8 cellular contexts compared by ENCODE assay signal in genomic region chr2:188524519-188525113, GRCh38.
DNase-seq lines count a peak whose midpoint lies in the region; ATAC-seq and TF ChIP-seq lines count a peak whose summit lies in the region.

No MANE protein-coding gene starts in this region.

- no TSS peak for BruUV-seq in Caco-2 (replicated peaks; lab: Mats Ljungman, UMichigan)

- WGBS in body of pancreas, 2 donors, result 6 to 7% methylated on average over 2 of the region's 2 CpGs

- H3K9me3 ChIP-seq in Caco-2 (no peaks in the 10 kb centered on the region; the same call in 1 of the 2 replicates), body of pancreas (no peaks in the 10 kb centered on the region), thoracic aorta (no peaks in the 10 kb centered on the region)

- CTCF ChIA-PET in Caco-2 (lab: Charles Lee), result interaction anchor here (1.5 kb wide), 1 partner anchor 454 kb away, joined by 10 read pairs; no protein-coding TSS in a partner anchor

- peak in 1 of 2 experiments; percentile 63 for DNase-seq in Caco-2
- DNase-seq in NCI-H69 (lab: John Stamatoyannopoulos, UW), result peak; percentile 58
- DNase-seq in body of pancreas, result peak; percentile 16 to 48 (median 28)
- DNase-seq in kidney tubule cell (ENCODE audit: low spot score), result peak; percentile 60
- DNase-seq in thoracic aorta (ENCODE audit: low spot score), result no peak

- no peak for TF ChIP-seq POLR2A in body of pancreas (IDR thresholded peaks at IDR 0.05)

- H3K27ac ChIP-seq in body of pancreas (no peak overlapping the region), thoracic aorta (no peak overlapping the region)

- H3K9me3 Mint-ChIP-seq in Caco-2 (ENCODE audit: unreplicated experiment), result peaks cover 12% of the 10 kb centered on the region

- H3K4me1 Mint-ChIP-seq in Caco-2 (ENCODE audit: low read depth, unreplicated experiment), result peaks cover 11% of the 10 kb centered on the region

- H3K27me3 ChIP-seq in Caco-2 (replicated peaks; ENCODE audit: control insufficient read depth, insufficient read depth, low read length), result no peaks in the 10 kb centered on the region
- H3K27me3 ChIP-seq in body of pancreas, result no peaks in the 10 kb centered on the region
- H3K27me3 ChIP-seq in thoracic aorta (replicated peaks; ENCODE audit: insufficient read depth), result no peaks in the 10 kb centered on the region

- ATAC-seq in GM18861 (IDR thresholded peaks at IDR 0.05; ENCODE audit: unreplicated experiment), result peak; percentile 61
- peak; percentile 86 for ATAC-seq in HG03175 (IDR thresholded peaks at IDR 0.05; ENCODE audit: unreplicated experiment)
- ATAC-seq in body of pancreas, result peak; percentile 83
- ATAC-seq in thoracic aorta (ENCODE audit: insufficient number of reproducible peaks, low FRiP score, low read depth), result no peak
- ATAC-seq in GM19328 (IDR thresholded peaks at IDR 0.05; ENCODE audit: unreplicated experiment), result no peak

- H3K4me1 ChIP-seq in Caco-2 (no peaks in the 10 kb centered on the region), body of pancreas (peaks cover 11% of the 10 kb centered on the region), thoracic aorta (ENCODE audit: control insufficient read depth in 1 of 2, low read depth in 2 of 2) (peaks cover 11 to 28% of the 10 kb centered on the region in 2 donors)

- H3K36me3 Mint-ChIP-seq in Caco-2 (ENCODE audit: insufficient read depth, unreplicated experiment), result no peaks in the 10 kb centered on the region

- peak; percentile 76 to 79 for TF ChIP-seq CTCF in Caco-2 (IDR thresholded peaks at IDR 0.05; ENCODE audit: insufficient read depth in 1 of 2, low read depth in 1 of 2, low read length in 1 of 2, severe bottlenecking in 1 of 2, unreplicated experiment in 1 of 2)
- peak; percentile 30 to 92 (median 66) for TF ChIP-seq CTCF in body of pancreas (IDR thresholded peaks at IDR 0.05)
- TF ChIP-seq CTCF in thoracic aorta (IDR thresholded peaks at IDR 0.05), result peak; percentile 79

- H3K4me3 Mint-ChIP-seq in Caco-2 (ENCODE audit: unreplicated experiment), result no peak overlapping the region

- no peak overlapping the region for H3K27ac Mint-ChIP-seq in Caco-2 (ENCODE audit: unreplicated experiment)

- POLR2A ChIA-PET in Caco-2 (lab: Charles Lee), result no interaction called here

- intact Hi-C loops in Caco-2 (cut with micrococcal nuclease; ENCODE audit: unreplicated experiment), result loop anchor here (1.0 to 10.0 kb wide), 9 partner anchors 108 to 1263 kb away; no protein-coding TSS in a partner anchor
- intact Hi-C loops in body of pancreas (cut with DNase I), result no loop called here

- H3K36me3 ChIP-seq in Caco-2 (ENCODE audit: control insufficient read depth, insufficient read depth, low read length), result no peaks in the 10 kb centered on the region
- H3K36me3 ChIP-seq in body of pancreas (replicated peaks in 1 of 2; ENCODE audit: insufficient read depth in 1 of 2, low read depth in 2 of 2), result no peaks in the 10 kb centered on the region
- no peaks in the 10 kb centered on the region for H3K36me3 ChIP-seq in thoracic aorta

- no peaks in the 10 kb centered on the region for H3K27me3 Mint-ChIP-seq in Caco-2 (ENCODE audit: insufficient read depth, unreplicated experiment)

- H3K4me3 ChIP-seq in Caco-2 (ENCODE audit: low read depth, low read length) (no peak overlapping the region), body of pancreas (no peak overlapping the region), thoracic aorta (no peak overlapping the region)

Comparison
In these comparisons a context has a peak if more than half of its experiments do, and no peak if none do; other contexts are left out.
1. ATAC-seq: peak in GM18861 (single experiment), HG03175 (single experiment) and body of pancreas (single experiment); none in thoracic aorta (single experiment) and GM19328 (single experiment).
2. Peak in every context shown above with its lines, with median percentiles within 50 percentile points of each other: CTCF ChIP-seq.